Comparison of ENCODE assay signal across 22 cellular contexts in genomic region chr10:819816-820215, GRCh38.
DNase-seq lines count a peak whose midpoint lies in the region; ATAC-seq and TF ChIP-seq lines count a peak whose summit lies in the region.
"Had no signal": no experiment of that assay in that cellular context is flagged by ENCODE, and none has a peak within 500 bp of the region (broad histone marks: within the 10 kb centered on the region; RNA-seq: fewer than 3 reads in every experiment).

No MANE protein-coding gene starts in this region.

- H3K4me2 ChIP-seq in osteoblast (ENCODE audit: insufficient read depth, low read length) = no peak overlapping the region
- no peak overlapping the region for H3K4me2 ChIP-seq in H9 (ENCODE audit: insufficient read depth, insufficient read length, low read length)
- H3K4me2 ChIP-seq: BLaER1, hepatocyte had no signal

- H3K27ac ChIP-seq in left ventricle myocardium inferior (replicated peaks) (peak overlapping the region; percentile 38), osteoblast (ENCODE audit: low read depth, low read length) (peak overlapping the region; percentile 65), H9 (ENCODE audit: insufficient read length, low read depth, low read length) (no peak overlapping the region), caudate nucleus (ENCODE audit: low read depth, low read length) (no peak overlapping the region)
- H3K27ac ChIP-seq: BLaER1, hepatocyte, pancreas, skin epidermis, uterus, WERI-Rb-1 had no signal

- peaks cover 86% of the 10 kb centered on the region for H3K36me3 ChIP-seq in left ventricle myocardium inferior
- H3K36me3 ChIP-seq in osteoblast (ENCODE audit: insufficient read depth, low read length) = peaks cover 86% of the 10 kb centered on the region
- H3K36me3 ChIP-seq: uterus had no signal

- H2BK5ac ChIP-seq in H9 (ENCODE audit: insufficient read length, low read length) = no peak overlapping the region

- H4K91ac ChIP-seq in H9 (ENCODE audit: insufficient read length, low read depth, low read length) = no peak overlapping the region

- no peak overlapping the region for H3K4ac ChIP-seq in H9 (ENCODE audit: low read depth, low read length)

- H3K23me2 ChIP-seq in H9 (ENCODE audit: insufficient read length, low read depth, low read length, poor library complexity, severe bottlenecking) = no peaks in the 10 kb centered on the region

- DNase-seq in left ventricle myocardium inferior (no peak), Right ventricle myocardium superior (no peak), WTC11 (ENCODE audit: low spot score) (no peak), osteoblast (ENCODE audit: insufficient read length, low spot score, missing footprints) (no peak), iPS-NIHi7 (ENCODE audit: extremely low spot score) (no peak), H9 (no peak), caudate nucleus (lab: John Stamatoyannopoulos, UW) (no peak)
- DNase-seq: activated CD4-positive, alpha-beta T cell treated with anti-CD3 and anti-CD28 coated beads, Interleukin-2, amount 50 U/mL, for 1 hour; activated CD8-positive, alpha-beta memory T cell treated with anti-CD3 and anti-CD28 coated beads, Interleukin-2, amount 10 ng/mL, durations not matched to agents 7 days and 5 days; activated naive CD4-positive, alpha-beta T cell treated with anti-CD3 and anti-CD28 coated beads, Interleukin-2, amount 10 ng/mL, durations not matched to agents 7 days and 5 days; COR-L47; MV-4-11; NCI-H1436; pancreas; SHP77; stimulated activated naive CD4-positive, alpha-beta T cell treated with Interleukin-2 at 50 U/mL for 16 hours; uterus; WERI-Rb-1 had no signal

- no peak overlapping the region for H3T11ph ChIP-seq in H9 (ENCODE audit: low read length)

- H2BK120ac ChIP-seq in H9 (ENCODE audit: low read depth, low read length, poor library complexity, severe bottlenecking) = no peak overlapping the region

- H3K4me1 Mint-ChIP-seq in WTC11 (no peaks in the 10 kb centered on the region), H9 (no peaks in the 10 kb centered on the region)

- H3K27me3 Mint-ChIP-seq in WTC11 (ENCODE audit: low read depth) (no peaks in the 10 kb centered on the region), H9 (ENCODE audit: low read depth) (no peaks in the 10 kb centered on the region)
- H3K27me3 Mint-ChIP-seq: activated CD8-positive, alpha-beta memory T cell treated with anti-CD3 and anti-CD28 coated beads, Interleukin-2, amount 10 ng/mL, durations not matched to agents 7 days and 5 days; activated naive CD4-positive, alpha-beta T cell treated with anti-CD3 and anti-CD28 coated beads, Interleukin-2, amount 10 ng/mL, durations not matched to agents 7 days and 5 days had no signal

- no peak overlapping the region for H2AK5ac ChIP-seq in H9 (ENCODE audit: insufficient read length, low read length)

- no peaks in the 10 kb centered on the region for H3K79me1 ChIP-seq in H9 (ENCODE audit: insufficient read depth, low read depth, low read length, poor library complexity, severe bottlenecking)

- no peak for ATAC-seq in Right ventricle myocardium superior (ENCODE audit: poor library complexity)
- ATAC-seq in WTC11 = no peak
- ATAC-seq: activated CD8-positive, alpha-beta memory T cell treated with anti-CD3 and anti-CD28 coated beads, Interleukin-2, amount 10 ng/mL, durations not matched to agents 7 days and 5 days; Panc1 had no signal

- H4K5ac ChIP-seq in H9 (ENCODE audit: insufficient read length, low read depth, low read length) = no peak overlapping the region

- no CpG with 5 or more reads among the region's 8 CpGs for WGBS in H9 (ENCODE audit: extremely low coverage, insufficient read length, low lambda C conversion rate)

- TF ChIP-seq CTCF in left ventricle myocardium inferior (IDR thresholded peaks at IDR 0.05; ENCODE audit: borderline replicate concordance) (no peak), WTC11 (IDR thresholded peaks at IDR 0.05) (no peak), osteoblast (IDR thresholded peaks at IDR 0.05; ENCODE audit: extremely low read depth, low read depth, low read length) (no peak), H9 (conservative IDR thresholded peaks at IDR 0.05) (no peak)

- CTCF ChIA-PET in WTC11 (lab: Charles Lee) = no interaction called here

- H3K27ac Mint-ChIP-seq in WTC11 (peak overlapping the region; percentile 21; the same call in 1 of the 2 replicates), H9 (no peak overlapping the region)
- H3K27ac Mint-ChIP-seq: activated CD8-positive, alpha-beta memory T cell treated with anti-CD3 and anti-CD28 coated beads, Interleukin-2, amount 10 ng/mL, durations not matched to agents 7 days and 5 days; activated naive CD4-positive, alpha-beta T cell treated with anti-CD3 and anti-CD28 coated beads, Interleukin-2, amount 10 ng/mL, durations not matched to agents 7 days and 5 days had no signal

- no peak overlapping the region for H3K14ac ChIP-seq in H9 (ENCODE audit: insufficient read depth, low read length)

- H2AFZ ChIP-seq in osteoblast (ENCODE audit: low read length) = no peak overlapping the region
- H2AFZ ChIP-seq in H9 (ENCODE audit: low read length) = no peak overlapping the region
- H2AFZ ChIP-seq: hepatocyte had no signal

- H3K79me2 ChIP-seq in osteoblast (ENCODE audit: insufficient read depth, low read length) = peaks cover 12% of the 10 kb centered on the region
- H3K79me2 ChIP-seq in H9 (ENCODE audit: insufficient read depth, low read length) = no peaks in the 10 kb centered on the region
- H3K79me2 ChIP-seq: hepatocyte had no signal

- H3K18ac ChIP-seq in H9 (ENCODE audit: insufficient read length, low read depth, low read length) = no peak overlapping the region

- H4K20me1 ChIP-seq in osteoblast (ENCODE audit: insufficient read depth, low read length) (peaks cover 8% of the 10 kb centered on the region), H9 (ENCODE audit: control insufficient read depth, insufficient read depth, insufficient read length) (no peaks in the 10 kb centered on the region)

- H2BK20ac ChIP-seq in H9 (ENCODE audit: low read depth, low read length, poor library complexity, severe bottlenecking) = no peak overlapping the region

- H3K36me3 Mint-ChIP-seq in WTC11 = peaks cover 78% of the 10 kb centered on the region
- H3K36me3 Mint-ChIP-seq in H9 (ENCODE audit: insufficient read depth in 1 of 3, low read depth in 3 of 3) = peaks cover 43 to 95% (median 79%) of the 10 kb centered on the region in 3 experiments; a peak in 6 of 7 replicates

- no peak overlapping the region for H3K56ac ChIP-seq in H9 (ENCODE audit: insufficient read length, low read depth, low read length)

- no peak overlapping the region for H3K4me3 ChIP-seq in left ventricle myocardium inferior
- H3K4me3 ChIP-seq in osteoblast (ENCODE audit: insufficient read depth, low read length) = no peak overlapping the region
- H3K4me3 ChIP-seq: BLaER1, hepatocyte, pancreas, skin epidermis, uterus had no signal

- intact Hi-C loops in left ventricle myocardium inferior (cut with micrococcal nuclease) = no loop called here
- intact Hi-C loops in Right ventricle myocardium superior (cut with DNase I) = no loop called here

- no peak overlapping the region for H3K9ac ChIP-seq in H9 (ENCODE audit: extremely low read depth, insufficient read length, low read length)
- H3K9ac ChIP-seq: BLaER1 had no signal

- H3K23ac ChIP-seq in H9 (ENCODE audit: insufficient read length, low read depth, low read length) = no peak overlapping the region

- no peak overlapping the region for H3K4me3 Mint-ChIP-seq in WTC11
- no peak overlapping the region for H3K4me3 Mint-ChIP-seq in H9
- H3K4me3 Mint-ChIP-seq: activated CD8-positive, alpha-beta memory T cell treated with anti-CD3 and anti-CD28 coated beads, Interleukin-2, amount 10 ng/mL, durations not matched to agents 7 days and 5 days; activated naive CD4-positive, alpha-beta T cell treated with anti-CD3 and anti-CD28 coated beads, Interleukin-2, amount 10 ng/mL, durations not matched to agents 7 days and 5 days had no signal

- POLR2A ChIA-PET in WTC11 (lab: Charles Lee) = no interaction called here

- H3K9me3 Mint-ChIP-seq in WTC11 (no peaks in the 10 kb centered on the region), H9 (no peaks in the 10 kb centered on the region)
- H3K9me3 Mint-ChIP-seq: activated naive CD4-positive, alpha-beta T cell treated with anti-CD3 and anti-CD28 coated beads, Interleukin-2, amount 10 ng/mL, durations not matched to agents 7 days and 5 days had no signal

- H3K4me1 ChIP-seq in left ventricle myocardium inferior (peaks cover 36% of the 10 kb centered on the region), osteoblast (ENCODE audit: insufficient read depth, low read length) (peaks cover 21% of the 10 kb centered on the region), H9 (ENCODE audit: insufficient read depth, low read length) (no peaks in the 10 kb centered on the region)
- H3K4me1 ChIP-seq: pancreas, uterus had no signal

- H2BK12ac ChIP-seq in H9 (ENCODE audit: insufficient read length, low read depth, low read length) = no peak overlapping the region

- H3K27me3 ChIP-seq in left ventricle myocardium inferior (ENCODE audit: low read depth) = no peaks in the 10 kb centered on the region
- no peaks in the 10 kb centered on the region for H3K27me3 ChIP-seq in osteoblast (ENCODE audit: insufficient read depth, low read length)
- no peaks in the 10 kb centered on the region for H3K27me3 ChIP-seq in H9 (ENCODE audit: insufficient read depth, low read length)
- H3K27me3 ChIP-seq: BLaER1, hepatocyte, pancreas, uterus had no signal

- no peak overlapping the region for H2BK15ac ChIP-seq in H9 (ENCODE audit: low read depth, low read length)

- H3K9me3 ChIP-seq in left ventricle myocardium inferior (replicated peaks) (no peaks in the 10 kb centered on the region), osteoblast (ENCODE audit: low read depth, low read length) (no peaks in the 10 kb centered on the region), H9 (ENCODE audit: control insufficient read depth, low read depth, low read length) (no peaks in the 10 kb centered on the region)
- H3K9me3 ChIP-seq: BLaER1, pancreas, uterus had no signal

- H4K8ac ChIP-seq in H9 (replicated peaks; ENCODE audit: insufficient read length, low read depth, low read length) = no peak overlapping the region

TF ChIP-seq in WTC11, 78 proteins besides CTCF, POLR2A, EP300 and RAD21 (continues in another document):
- TF ChIP-seq, protein P1, sequence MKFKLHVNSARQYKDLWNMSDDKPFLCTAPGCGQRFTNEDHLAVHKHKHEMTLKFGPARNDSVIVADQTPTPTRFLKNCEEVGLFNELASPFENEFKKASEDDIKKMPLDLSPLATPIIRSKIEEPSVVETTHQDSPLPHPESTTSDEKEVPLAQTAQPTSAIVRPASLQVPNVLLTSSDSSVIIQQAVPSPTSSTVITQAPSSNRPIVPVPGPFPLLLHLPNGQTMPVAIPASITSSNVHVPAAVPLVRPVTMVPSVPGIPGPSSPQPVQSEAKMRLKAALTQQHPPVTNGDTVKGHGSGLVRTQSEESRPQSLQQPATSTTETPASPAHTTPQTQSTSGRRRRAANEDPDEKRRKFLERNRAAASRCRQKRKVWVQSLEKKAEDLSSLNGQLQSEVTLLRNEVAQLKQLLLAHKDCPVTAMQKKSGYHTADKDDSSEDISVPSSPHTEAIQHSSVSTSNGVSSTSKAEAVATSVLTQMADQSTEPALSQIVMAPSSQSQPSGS (CRISPR knock-in tag; IDR thresholded peaks at IDR 0.05; ENCODE audit: borderline replicate concordance, low read depth) = no peak

Comparison
In these comparisons a context has a peak if more than half of its experiments do, and no peak if none do; other contexts are left out.
1. H3K27ac ChIP-seq: peak in left ventricle myocardium inferior (single experiment) and osteoblast (single experiment); none in H9 (single experiment) and caudate nucleus (single experiment).